ENCODE assay signal across 8 cellular contexts in the genomic region with DNA sequence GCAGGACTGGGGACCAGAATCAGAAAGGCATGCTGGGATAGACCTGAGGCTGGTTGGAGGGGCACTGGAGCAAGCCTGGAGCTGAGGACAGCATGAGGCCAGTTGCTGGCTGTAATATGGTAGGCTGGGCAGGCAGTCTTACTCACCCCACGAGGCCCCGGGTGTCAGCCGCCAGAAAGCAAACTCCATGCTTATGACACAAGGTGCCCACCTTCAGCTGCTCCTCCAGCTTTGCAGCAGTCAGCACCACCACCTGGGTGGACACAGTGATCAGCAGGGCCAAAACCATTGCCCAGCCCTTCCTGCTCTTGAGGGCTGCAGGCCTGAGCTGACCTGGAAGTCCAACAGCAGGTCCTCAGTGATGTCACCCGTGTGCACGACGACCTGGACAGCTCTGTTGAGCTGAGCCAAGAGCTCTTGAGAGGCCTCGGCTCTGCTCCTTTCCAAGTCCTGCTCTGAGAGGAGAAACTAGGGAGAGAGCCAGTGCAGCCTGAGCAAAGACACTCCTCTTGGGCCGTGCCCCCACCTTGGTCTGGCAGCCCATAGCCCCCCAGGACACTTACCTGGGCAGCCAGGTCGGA. TPM values are rescaled to one million over a fixed set of nuclear protein-coding genes. Genes with fewer than 3 reads are reported as not detected.
A peak's percentile ranks its signal among the peaks of the same experiment; 100 is the strongest.
DNase-seq lines count a peak whose midpoint lies in the region; ATAC-seq, FAIRE-seq and TF ChIP-seq lines count a peak whose summit lies in the region.
"Had no signal": no experiment of that assay in that cellular context is flagged by ENCODE, and none has a peak within 500 bp of the region (broad histone marks: within the 10 kb centered on the region; RNA-seq: fewer than 3 reads in every experiment).

No MANE protein-coding gene starts in this region.

- in situ Hi-C loops in K562 (cut with MboI) = no loop called here

- H3K27ac Mint-ChIP-seq in naive thymus-derived CD8-positive, alpha-beta T cell = peak overlapping the region; percentile 95 to 100 (median 98)

- H3K4me3 ChIP-seq in K562 = no peak overlapping the region

- no peaks in the 10 kb centered on the region for H3K9me3 Mint-ChIP-seq in naive thymus-derived CD8-positive, alpha-beta T cell

- H2AFZ ChIP-seq in K562 (ENCODE audit: low read depth, low read length) = peak overlapping the region; percentile 88; the same call in 1 of the 2 replicates

- H3K27me3 ChIP-seq in K562 (ENCODE audit: control insufficient read depth in 2 of 2, insufficient read depth in 2 of 2, low read length in 2 of 2) = no peaks in the 10 kb centered on the region

- H3K27ac ChIP-seq in K562 (ENCODE audit: extremely low read depth, low read depth, low read length) = no peak overlapping the region

- H3K4me1 ChIP-seq in K562 (replicated peaks in 1 of 2; ENCODE audit: control insufficient read depth in 2 of 2, insufficient read depth in 2 of 2, low read length in 2 of 2) = peaks cover 0 to 17% of the 10 kb centered on the region in 2 experiments; a peak in 3 of 5 replicates

- peak overlapping the region in 1 of 2 experiments; percentile 55; a peak in 2 of 4 replicates for H3K9ac ChIP-seq in K562 (ENCODE audit: insufficient read depth in 1 of 2, low read depth in 2 of 2, low read length in 2 of 2)

- 64% methylated on average over 8 of the region's 9 CpGs for WGBS in K562 (ENCODE audit: insufficient coverage, low coverage, missing lambda C conversion rate)

- CTCF ChIA-PET in K562 (lab: Yijun Ruan, JAX; ENCODE audit: low intra/inter-chr PET ratio) = no interaction called here

- POLR2A ChIA-PET in K562 (lab: Yijun Ruan, JAX) = interaction anchor here (0.6 to 2.1 kb wide), 5 partner anchors 9 to 1412 kb away, joined by 3 to 10 read pairs (median 3); partner anchors contain the start of gene INKA1
- POLR2A ChIA-PET in naive thymus-derived CD8-positive, alpha-beta T cell (lab: Charles Lee) = interaction anchor here (0.5 to 7.6 kb wide), 5 partner anchors 9 to 198 kb away, joined by 3 to 124 read pairs (median 5); partner anchors contain the start of genes AMIGO3, INKA1 and IP6K1

- intact Hi-C loops in K562 (cut with micrococcal nuclease) = no loop called here

- H3K79me2 ChIP-seq in K562 (ENCODE audit: control insufficient read depth, insufficient read depth, low read length) = no peaks in the 10 kb centered on the region

- no peaks in the 10 kb centered on the region for H4K20me1 ChIP-seq in K562 (replicated peaks; ENCODE audit: control insufficient read depth, insufficient read depth, low read length)

- no peak for TF ChIP-seq EP300 in K562 (IDR thresholded peaks at IDR 0.05; ENCODE audit: low read length)

- H3K9me1 ChIP-seq in K562 (ENCODE audit: control insufficient read depth, insufficient read depth, low read length) = no peaks in the 10 kb centered on the region

- TF ChIP-seq POLR2A in K562 (conservative IDR thresholded peaks at IDR 0.05) = no peak

- peaks cover 0 to 35% (median 10%) of the 10 kb centered on the region in 3 donors for H3K36me3 Mint-ChIP-seq in naive thymus-derived CD8-positive, alpha-beta T cell

- no TSS peak for BruUV-seq in K562 (replicated peaks; lab: Mats Ljungman, UMichigan)

- no peak for TF ChIP-seq CTCF in K562 (IDR thresholded peaks at IDR 0.05 in 2 of 3, conservative IDR thresholded peaks at IDR 0.05 in 1 of 3; ENCODE audit: insufficient read depth in 2 of 3, low read depth in 1 of 3, low read length in 3 of 3)

- H3K9me3 ChIP-seq in K562 (replicated peaks; ENCODE audit: control insufficient read depth, insufficient read depth, low read depth, low read length) = no peaks in the 10 kb centered on the region

- TF ChIP-seq RAD21 in K562 (CRISPR knock-in tag; conservative IDR thresholded peaks at IDR 0.05 in 1 of 2, IDR thresholded peaks at IDR 0.05 in 1 of 2) = no peak

- DNase-seq in ELR (ENCODE audit: low read depth) = peak; percentile 13
- no peak for DNase-seq in K562 (ENCODE audit: extremely low read depth in 1 of 4, low spot score in 3 of 4)
- DNase-seq in naive thymus-derived CD8-positive, alpha-beta T cell = no peak
- no peak for DNase-seq in hypothalamus (lab: John Stamatoyannopoulos, UW)
- DNase-seq in mucosa of gallbladder (ENCODE audit: low spot score) = no peak
- DNase-seq: NCI-H1417 treated with DMSO at 0.1 percent for 48 hours had no signal

- peak overlapping the region; percentile 91 to 99 (median 96) for H3K4me3 Mint-ChIP-seq in naive thymus-derived CD8-positive, alpha-beta T cell

- H3K4me2 ChIP-seq in K562 (ENCODE audit: insufficient read depth, low read length) = peak overlapping the region; percentile 43; the same call in 1 of the 2 replicates

- ATAC-seq in K562 (peak; percentile 32), HG03442 (IDR thresholded peaks at IDR 0.05; ENCODE audit: unreplicated experiment) (no peak)
- ATAC-seq in naive thymus-derived CD8-positive, alpha-beta T cell = peak; percentile 5 to 25

- no peaks in the 10 kb centered on the region for H3K27me3 Mint-ChIP-seq in naive thymus-derived CD8-positive, alpha-beta T cell

- FAIRE-seq in K562 (lab: Jason Lieb, UNC) = no peak

- peaks cover 24 to 68% (median 50%) of the 10 kb centered on the region in 4 donors for H3K4me1 Mint-ChIP-seq in naive thymus-derived CD8-positive, alpha-beta T cell

- no peaks in the 10 kb centered on the region for H3K36me3 ChIP-seq in K562 (ENCODE audit: control insufficient read depth, insufficient read depth, low read length)

RNA-seq across cellular contexts. Expression of gene UBA7, which starts 0.7 kb away (rescaled TPM):
- total RNA-seq in K562 (2011; cell fraction: chromatin; rRNA removed; ENCODE audit: low replicate concordance) = 11.3 and 29.1 TPM in 2 replicates
- total RNA-seq in K562 (2011; cell fraction: nucleolus; rRNA removed) = 14.5 and 19.2 TPM in 2 replicates
- 10.7 and 13.9 TPM in 2 replicates for total RNA-seq in K562 (2011; cell fraction: nucleoplasm; rRNA removed)
- total RNA-seq in K562 (2014; rRNA removed) (2.0 and 2.6 TPM in 2 replicates), K562 (2014; rRNA removed; fragmentation: Illumina TruSeq; extraction: Trizol) (0.57 and 0.80 TPM in 2 replicates), K562 (2015; rRNA removed; fragmentation: Illumina TruSeq; extraction: Trizol) (2.5 and 3.0 TPM in 2 replicates), K562 (2021) (3.3 and 3.7 TPM in 2 replicates), mucosa of gallbladder (122 TPM)
- polyA plus RNA-seq in K562 (2011; rRNA removed) (2.2 and 3.8 TPM in 2 replicates), K562 (2014; fragmentation: Illumina TruSeq; extraction: Trizol) (1.7 and 1.8 TPM in 2 replicates), K562 (2014; fragmentation: Nextera tagmentation; extraction: Ambion mirVana) (under 1 TPM; 0.17 to 0.80 TPM), K562 (2014; rRNA removed) (2.0 and 3.3 TPM in 2 replicates)
- 1.9 and 3.0 TPM in 2 replicates for polyA plus RNA-seq in K562 (2011; cell fraction: cytosol; rRNA removed)
- polyA plus RNA-seq in K562 (2011; cell fraction: nucleus; rRNA removed) = 48.0 and 51.2 TPM in 2 replicates
- 7.0 and 27.5 TPM in 2 replicates for polyA plus RNA-seq in K562 (2012)
- 2.1 and 2.6 TPM in 2 replicates for polyA minus RNA-seq in K562 (2011; rRNA and poly(A)+ RNA removed)
- polyA minus RNA-seq in K562 (2011; cell fraction: cytosol; rRNA and poly(A)+ RNA removed) = 1.8 TPM in 1 of 2 replicates, not detected in the other
- 10.2 and 12.9 TPM in 2 replicates for polyA minus RNA-seq in K562 (2011; cell fraction: nucleus; rRNA and poly(A)+ RNA removed)
- 100 to 1,000 TPM; 326 to 331 TPM for total RNA-seq in naive thymus-derived CD8-positive, alpha-beta T cell
- polyA plus RNA-seq in naive thymus-derived CD8-positive, alpha-beta T cell = 10 to 100 TPM; 30.9 to 43.8 (median 33.5) TPM

RNA-seq across cellular contexts. Expression of gene INKA1, which starts 9.9 kb away (rescaled TPM):
- total RNA-seq in K562 (2011; cell fraction: chromatin; rRNA removed; ENCODE audit: low replicate concordance) = 1.3 and 12.1 TPM in 2 replicates
- 12.7 and 12.9 TPM in 2 replicates for total RNA-seq in K562 (2011; cell fraction: nucleolus; rRNA removed)
- 7.2 TPM in 2 replicates for total RNA-seq in K562 (2011; cell fraction: nucleoplasm; rRNA removed)
- total RNA-seq in K562 (2014; rRNA removed) (13.6 and 13.9 TPM in 2 replicates), K562 (2014; rRNA removed; fragmentation: Illumina TruSeq; extraction: Trizol) (1.1 and 1.9 TPM in 2 replicates), K562 (2015; rRNA removed; fragmentation: Illumina TruSeq; extraction: Trizol) (6.7 and 7.6 TPM in 2 replicates), K562 (2021) (11.1 and 11.2 TPM in 2 replicates), mucosa of gallbladder (4.4 TPM)
- polyA plus RNA-seq in K562 (2011; rRNA removed) (5.2 and 7.2 TPM in 2 replicates), K562 (2014; fragmentation: Illumina TruSeq; extraction: Trizol) (3.9 and 7.5 TPM in 2 replicates), K562 (2014; fragmentation: Nextera tagmentation; extraction: Ambion mirVana) (1 to 10 TPM in 1 of 2 experiments, under 1 TPM in 1; 0.55 to 1.2 TPM), K562 (2014; rRNA removed) (11.2 and 12.8 TPM in 2 replicates)
- polyA plus RNA-seq in K562 (2011; cell fraction: cytosol; rRNA removed) = 7.5 and 29.7 TPM in 2 replicates
- 5.6 and 11.3 TPM in 2 replicates for polyA plus RNA-seq in K562 (2011; cell fraction: nucleus; rRNA removed)
- 9.2 and 11.0 TPM in 2 replicates for polyA plus RNA-seq in K562 (2012)
- 2.6 and 5.5 TPM in 2 replicates for polyA minus RNA-seq in K562 (2011; rRNA and poly(A)+ RNA removed)
- 6.2 and 9.4 TPM in 2 replicates for polyA minus RNA-seq in K562 (2011; cell fraction: cytosol; rRNA and poly(A)+ RNA removed)
- polyA minus RNA-seq in K562 (2011; cell fraction: nucleus; rRNA and poly(A)+ RNA removed) = 10.9 and 11.8 TPM in 2 replicates
- total RNA-seq in naive thymus-derived CD8-positive, alpha-beta T cell = 1 to 10 TPM; 1.8 to 4.4 TPM
- polyA plus RNA-seq in naive thymus-derived CD8-positive, alpha-beta T cell = 1 to 10 TPM in 1 of 3 donors, under 1 TPM in 2; 0.33 to 3.5 (median 0.44) TPM

RNA-seq across cellular contexts. Expression of gene CDHR4, which starts 13.3 kb away (rescaled TPM):
- total RNA-seq in K562 (2011; cell fraction: chromatin; rRNA removed; ENCODE audit: low replicate concordance) = 0.93 and 2.2 TPM in 2 replicates
- 0.79 and 1.0 TPM in 2 replicates for total RNA-seq in K562 (2011; cell fraction: nucleolus; rRNA removed)
- 1.3 and 1.5 TPM in 2 replicates for total RNA-seq in K562 (2011; cell fraction: nucleoplasm; rRNA removed)
- total RNA-seq in K562 (2014; rRNA removed) (not detected in 2 replicates), K562 (2014; rRNA removed; fragmentation: Illumina TruSeq; extraction: Trizol) (not detected in 2 replicates), K562 (2015; rRNA removed; fragmentation: Illumina TruSeq; extraction: Trizol) (not detected in 2 replicates), K562 (2021) (not detected in 2 replicates), mucosa of gallbladder (0.09 TPM)
- polyA plus RNA-seq in K562 (2011; rRNA removed) (0.21 and 0.27 TPM in 2 replicates), K562 (2014; fragmentation: Illumina TruSeq; extraction: Trizol) (0.11 TPM in 1 of 2 replicates, not detected in the other), K562 (2014; fragmentation: Nextera tagmentation; extraction: Ambion mirVana) (not detected), K562 (2014; rRNA removed) (0.28 TPM in 1 of 2 replicates, not detected in the other)
- polyA plus RNA-seq in K562 (2011; cell fraction: cytosol; rRNA removed) = 0.16 and 0.22 TPM in 2 replicates
- 1.6 and 4.2 TPM in 2 replicates for polyA plus RNA-seq in K562 (2011; cell fraction: nucleus; rRNA removed)
- polyA plus RNA-seq in K562 (2012) = 0.16 and 0.21 TPM in 2 replicates
- polyA minus RNA-seq in K562 (2011; rRNA and poly(A)+ RNA removed) = not detected in 2 replicates
- not detected in 2 replicates for polyA minus RNA-seq in K562 (2011; cell fraction: cytosol; rRNA and poly(A)+ RNA removed)
- polyA minus RNA-seq in K562 (2011; cell fraction: nucleus; rRNA and poly(A)+ RNA removed) = 0.54 and 0.56 TPM in 2 replicates
- not detected for total RNA-seq in naive thymus-derived CD8-positive, alpha-beta T cell
- polyA plus RNA-seq in naive thymus-derived CD8-positive, alpha-beta T cell = not detected
- total RNA-seq: dermis microvascular lymphatic vessel endothelial cell had no signal

RNA-seq across cellular contexts. Expression of gene IP6K1, which starts 26.7 kb away (rescaled TPM):
- total RNA-seq in K562 (2011; cell fraction: chromatin; rRNA removed; ENCODE audit: low replicate concordance) = 68.0 and 181 TPM in 2 replicates
- total RNA-seq in K562 (2011; cell fraction: nucleolus; rRNA removed) = 71.4 and 81.3 TPM in 2 replicates
- total RNA-seq in K562 (2011; cell fraction: nucleoplasm; rRNA removed) = 41.8 and 80.9 TPM in 2 replicates
- total RNA-seq in K562 (2014; rRNA removed) = 13.1 and 18.2 TPM in 2 replicates
- 7.9 and 10.5 TPM in 2 replicates for total RNA-seq in K562 (2014; rRNA removed; fragmentation: Illumina TruSeq; extraction: Trizol)
- 12.0 and 12.9 TPM in 2 replicates for total RNA-seq in K562 (2015; rRNA removed; fragmentation: Illumina TruSeq; extraction: Trizol)
- total RNA-seq in K562 (2021) = 29.2 and 31.2 TPM in 2 replicates
- polyA plus RNA-seq in K562 (2011; rRNA removed) = 27.9 and 31.5 TPM in 2 replicates
- 18.1 and 28.3 TPM in 2 replicates for polyA plus RNA-seq in K562 (2011; cell fraction: cytosol; rRNA removed)
- polyA plus RNA-seq in K562 (2011; cell fraction: nucleus; rRNA removed) = 20.1 and 35.9 TPM in 2 replicates
- 16.9 and 19.5 TPM in 2 replicates for polyA plus RNA-seq in K562 (2012)
- polyA plus RNA-seq in K562 (2014; fragmentation: Illumina TruSeq; extraction: Trizol) = 13.4 and 16.4 TPM in 2 replicates
- 1 to 10 TPM in 1 of 2 experiments, under 1 TPM in 1; 0.46 to 1.9 TPM for polyA plus RNA-seq in K562 (2014; fragmentation: Nextera tagmentation; extraction: Ambion mirVana)
- 15.4 and 15.6 TPM in 2 replicates for polyA plus RNA-seq in K562 (2014; rRNA removed)
- 34.2 and 41.7 TPM in 2 replicates for polyA minus RNA-seq in K562 (2011; rRNA and poly(A)+ RNA removed)
- 28.8 and 32.4 TPM in 2 replicates for polyA minus RNA-seq in K562 (2011; cell fraction: cytosol; rRNA and poly(A)+ RNA removed)
- polyA minus RNA-seq in K562 (2011; cell fraction: nucleus; rRNA and poly(A)+ RNA removed) = 12.5 and 13.9 TPM in 2 replicates
- total RNA-seq in naive thymus-derived CD8-positive, alpha-beta T cell = 10 to 100 TPM; 49.9 to 53.4 TPM
- 10 to 100 TPM; 11.7 to 26.0 (median 17.4) TPM for polyA plus RNA-seq in naive thymus-derived CD8-positive, alpha-beta T cell
- 46.1 TPM for total RNA-seq in mucosa of gallbladder

RNA-seq across cellular contexts. Expression of gene TRAIP, which starts 43.4 kb away (rescaled TPM):
- total RNA-seq in K562 (2011; cell fraction: chromatin; rRNA removed; ENCODE audit: low replicate concordance) = 34.3 and 75.0 TPM in 2 replicates
- 42.7 and 43.7 TPM in 2 replicates for total RNA-seq in K562 (2011; cell fraction: nucleolus; rRNA removed)
- total RNA-seq in K562 (2011; cell fraction: nucleoplasm; rRNA removed) = 45.4 and 49.5 TPM in 2 replicates
- total RNA-seq in K562 (2014; rRNA removed) = 16.3 and 17.6 TPM in 2 replicates
- 12.3 and 14.3 TPM in 2 replicates for total RNA-seq in K562 (2014; rRNA removed; fragmentation: Illumina TruSeq; extraction: Trizol)
- total RNA-seq in K562 (2015; rRNA removed; fragmentation: Illumina TruSeq; extraction: Trizol) = 14.6 and 17.3 TPM in 2 replicates
- total RNA-seq in K562 (2021) = 20.2 and 24.7 TPM in 2 replicates
- 19.7 and 24.7 TPM in 2 replicates for polyA plus RNA-seq in K562 (2011; rRNA removed)
- polyA plus RNA-seq in K562 (2011; cell fraction: cytosol; rRNA removed) = 16.5 and 19.4 TPM in 2 replicates
- polyA plus RNA-seq in K562 (2011; cell fraction: nucleus; rRNA removed) = 102 and 132 TPM in 2 replicates
- 15.0 and 20.5 TPM in 2 replicates for polyA plus RNA-seq in K562 (2012)
- polyA plus RNA-seq in K562 (2014; fragmentation: Illumina TruSeq; extraction: Trizol) = 20.4 and 21.2 TPM in 2 replicates
- 10 to 100 TPM; 37.5 to 38.6 TPM for polyA plus RNA-seq in K562 (2014; fragmentation: Nextera tagmentation; extraction: Ambion mirVana)
- polyA plus RNA-seq in K562 (2014; rRNA removed) = 17.8 and 23.0 TPM in 2 replicates
- 19.3 and 27.0 TPM in 2 replicates for polyA minus RNA-seq in K562 (2011; rRNA and poly(A)+ RNA removed)
- 9.0 and 12.7 TPM in 2 replicates for polyA minus RNA-seq in K562 (2011; cell fraction: cytosol; rRNA and poly(A)+ RNA removed)
- polyA minus RNA-seq in K562 (2011; cell fraction: nucleus; rRNA and poly(A)+ RNA removed) = 19.9 and 23.3 TPM in 2 replicates
- total RNA-seq in naive thymus-derived CD8-positive, alpha-beta T cell = 1 to 10 TPM; 4.3 to 5.8 TPM
- 1 to 10 TPM; 1.3 to 2.0 (median 1.7) TPM for polyA plus RNA-seq in naive thymus-derived CD8-positive, alpha-beta T cell
- total RNA-seq in mucosa of gallbladder = 2.4 TPM
